ENCODE assay signal across 8 cellular contexts in the genomic region with DNA sequence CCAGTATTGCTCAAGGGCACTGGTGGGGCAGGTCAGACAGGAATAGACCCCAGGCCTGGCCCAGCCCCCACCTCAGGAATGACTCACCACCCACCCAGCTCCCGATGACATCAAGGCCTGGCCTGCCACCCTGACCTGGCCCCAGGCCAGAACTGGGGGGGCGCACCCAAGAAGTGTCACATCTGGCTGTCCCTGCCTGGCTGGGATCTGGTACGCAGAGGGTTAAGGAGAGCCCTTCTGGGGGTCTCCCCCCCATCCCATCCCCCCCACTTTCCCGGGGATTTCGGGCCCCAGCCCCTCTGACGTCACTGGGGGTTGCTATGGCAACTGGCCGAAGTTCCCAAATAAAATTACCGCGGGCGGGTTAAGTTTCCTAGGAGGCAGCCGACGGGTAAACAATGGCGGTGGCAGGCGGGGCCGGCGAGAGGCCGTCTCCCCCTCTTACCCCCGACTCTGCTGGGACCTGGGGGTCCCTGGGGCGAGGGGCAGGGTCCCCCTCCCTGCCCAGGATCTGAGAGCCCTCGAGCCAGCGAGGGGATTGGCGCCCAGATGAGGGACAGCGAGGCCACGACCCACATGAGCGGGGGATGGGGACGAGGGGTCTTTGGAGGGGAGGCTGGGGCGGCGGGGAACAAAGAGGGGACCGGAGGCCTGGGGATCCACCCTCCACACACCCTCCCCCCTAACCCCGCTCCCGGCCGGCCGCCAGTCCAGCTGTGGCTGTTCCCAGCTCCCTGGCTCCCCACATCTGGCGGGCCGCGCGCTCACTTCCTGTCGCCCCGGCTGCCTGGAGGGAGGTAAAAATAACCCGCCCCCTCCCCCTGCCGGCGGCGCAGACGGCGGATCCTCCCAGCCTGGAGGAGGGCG. TPM values are rescaled to one million over a fixed set of nuclear protein-coding genes. Genes with fewer than 3 reads are reported as not detected.
DNase-seq lines count a peak whose midpoint lies in the region; ATAC-seq and TF ChIP-seq lines count a peak whose summit lies in the region.

No MANE protein-coding gene starts in this region.

- no peak overlapping the region for H3K23ac ChIP-seq in H9 (ENCODE audit: insufficient read length, low read depth, low read length)

- H2AFZ ChIP-seq in H9 (ENCODE audit: low read length) (no peak overlapping the region), SU-DHL-6 (ENCODE audit: low read depth, low read length, severe bottlenecking) (no peak overlapping the region)

- H3K27me3 Mint-ChIP-seq in H9 (ENCODE audit: low read depth), result no peaks in the 10 kb centered on the region
- peaks cover 3% of the 10 kb centered on the region for H3K27me3 Mint-ChIP-seq in activated naive CD8-positive, alpha-beta T cell treated with anti-CD3 and anti-CD28 coated beads, Interleukin-2, amount 50 U/mL, for 24 hours
- no peaks in the 10 kb centered on the region for H3K27me3 Mint-ChIP-seq in type B pancreatic cell

- H2AK5ac ChIP-seq in H9 (ENCODE audit: insufficient read length, low read length), result no peak overlapping the region

- peak overlapping the region; percentile 14 for H4K8ac ChIP-seq in H9 (replicated peaks; ENCODE audit: insufficient read length, low read depth, low read length)

- H4K5ac ChIP-seq in H9 (ENCODE audit: insufficient read length, low read depth, low read length), result peak overlapping the region; percentile 7

- H3K56ac ChIP-seq in H9 (ENCODE audit: insufficient read length, low read depth, low read length), result no peak overlapping the region

- peak overlapping the region; percentile 100 for H3K18ac ChIP-seq in H9 (ENCODE audit: insufficient read length, low read depth, low read length)

- peak overlapping the region; percentile 32 for H2BK20ac ChIP-seq in H9 (ENCODE audit: low read depth, low read length, poor library complexity, severe bottlenecking)

- H3K4me2 ChIP-seq in H9 (ENCODE audit: insufficient read depth, insufficient read length, low read length) (peak overlapping the region; percentile 50), SU-DHL-6 (ENCODE audit: low read depth, low read length, poor library complexity, severe bottlenecking) (peak overlapping the region; percentile 37)

- peak overlapping the region; percentile 89 for H2BK12ac ChIP-seq in H9 (ENCODE audit: insufficient read length, low read depth, low read length)

- DNase-seq in EH (ENCODE audit: low read depth), result peak; percentile 94
- peak; percentile 92 for DNase-seq in H9
- peak; percentile 90 for DNase-seq in MV-4-11 (lab: John Stamatoyannopoulos, UW)
- peak; percentile 92 for DNase-seq in activated naive CD8-positive, alpha-beta T cell treated with anti-CD3 and anti-CD28 coated beads, Interleukin-2, amount 50 U/mL, for 24 hours
- peak; percentile 98 for DNase-seq in heart left ventricle
- peak; percentile 99 for DNase-seq in posterior vena cava (ENCODE audit: low spot score)
- DNase-seq in type B pancreatic cell (ENCODE audit: extremely low spot score, unreplicated experiment), result peak; percentile 93

- H3K4me3 Mint-ChIP-seq in H9, result peak overlapping the region; percentile 53 to 76
- peak overlapping the region; percentile 80 for H3K4me3 Mint-ChIP-seq in activated naive CD8-positive, alpha-beta T cell treated with anti-CD3 and anti-CD28 coated beads, Interleukin-2, amount 50 U/mL, for 24 hours
- H3K4me3 Mint-ChIP-seq in type B pancreatic cell, result peak overlapping the region; percentile 86

- peak in 1 of 2 donors; percentile 80 for TF ChIP-seq POLR2A in heart left ventricle (IDR thresholded peaks at IDR 0.05)

- H3K79me2 ChIP-seq in H9 (ENCODE audit: insufficient read depth, low read length) (no peaks in the 10 kb centered on the region), SU-DHL-6 (ENCODE audit: insufficient read depth, low read length) (no peaks in the 10 kb centered on the region)

- no peaks in the 10 kb centered on the region; a peak in 1 of 5 replicates for H3K9me3 Mint-ChIP-seq in H9
- no peaks in the 10 kb centered on the region for H3K9me3 Mint-ChIP-seq in activated naive CD8-positive, alpha-beta T cell treated with anti-CD3 and anti-CD28 coated beads, Interleukin-2, amount 50 U/mL, for 24 hours
- H3K9me3 Mint-ChIP-seq in type B pancreatic cell, result no peaks in the 10 kb centered on the region

- peak overlapping the region; percentile 90 for H3T11ph ChIP-seq in H9 (ENCODE audit: low read length)

- H4K20me1 ChIP-seq in H9 (ENCODE audit: control insufficient read depth, insufficient read depth, insufficient read length), result no peaks in the 10 kb centered on the region
- no peaks in the 10 kb centered on the region for H4K20me1 ChIP-seq in SU-DHL-6 (ENCODE audit: low read depth, low read length)

- H3K36me3 Mint-ChIP-seq in H9 (ENCODE audit: insufficient read depth in 1 of 3, low read depth in 3 of 3) (no peaks in the 10 kb centered on the region; a peak in 2 of 7 replicates), type B pancreatic cell (no peaks in the 10 kb centered on the region)
- peaks cover 3% of the 10 kb centered on the region for H3K36me3 Mint-ChIP-seq in activated naive CD8-positive, alpha-beta T cell treated with anti-CD3 and anti-CD28 coated beads, Interleukin-2, amount 50 U/mL, for 24 hours (ENCODE audit: low read depth)

- H3F3A ChIP-seq in SU-DHL-6 (ENCODE audit: insufficient read depth), result peaks cover 8% of the 10 kb centered on the region; the same call in 1 of the 2 replicates

- H3K4me1 ChIP-seq in H9 (ENCODE audit: insufficient read depth, low read length) (peaks cover 7% of the 10 kb centered on the region; the same call in 1 of the 2 replicates), heart left ventricle (peaks cover 20 to 89% (median 68%) of the 10 kb centered on the region in 12 donors)

- no peaks in the 10 kb centered on the region for H3K36me3 ChIP-seq in SU-DHL-6 (ENCODE audit: low read length)
- H3K36me3 ChIP-seq in heart left ventricle, result no peaks in the 10 kb centered on the region

- H3K23me2 ChIP-seq in H9 (ENCODE audit: insufficient read length, low read depth, low read length, poor library complexity, severe bottlenecking), result peaks cover 13% of the 10 kb centered on the region

- no peaks in the 10 kb centered on the region for H3K79me1 ChIP-seq in H9 (ENCODE audit: insufficient read depth, low read depth, low read length, poor library complexity, severe bottlenecking)

- H3K4me1 Mint-ChIP-seq in H9 (peaks cover 35 to 50% of the 10 kb centered on the region in 2 experiments), type B pancreatic cell (ENCODE audit: unreplicated experiment) (peaks cover 32% of the 10 kb centered on the region)
- peaks cover 75% of the 10 kb centered on the region for H3K4me1 Mint-ChIP-seq in activated naive CD8-positive, alpha-beta T cell treated with anti-CD3 and anti-CD28 coated beads, Interleukin-2, amount 50 U/mL, for 24 hours

- H3K27me3 ChIP-seq in H9 (ENCODE audit: insufficient read depth, low read length) (no peaks in the 10 kb centered on the region), SU-DHL-6 (ENCODE audit: low read length) (no peaks in the 10 kb centered on the region), heart left ventricle (no peaks in the 10 kb centered on the region)

- no peak overlapping the region for H2BK15ac ChIP-seq in H9 (ENCODE audit: low read depth, low read length)

- H3K4me3 ChIP-seq in SU-DHL-6 (ENCODE audit: insufficient read depth, low read length, poor library complexity, severe bottlenecking) (peak overlapping the region; percentile 29), heart left ventricle (peak overlapping the region; percentile 22 to 65 (median 58))

- intact Hi-C loops in heart left ventricle (cut with DNase I), result loop anchor here in 2 of 10 donors (1.0 to 10.0 kb wide), 2 partner anchors 8 to 692 kb away; partner anchors contain the start of genes IER2 (in 1 of the 2) and STX10 (in 1 of the 2)
- intact Hi-C loops in posterior vena cava (cut with DNase I), result loop anchor here in 1 of 2 donors (10.0 kb wide), 1 partner anchor 692 kb away; the partner anchor contains the start of genes IER2 and STX10

- peak overlapping the region; percentile 69; the same call in 1 of the 2 replicates for H3K4ac ChIP-seq in H9 (ENCODE audit: low read depth, low read length)

- peak overlapping the region; percentile 85 for H2BK5ac ChIP-seq in H9 (ENCODE audit: insufficient read length, low read length)

- peak overlapping the region; percentile 99 for H3K14ac ChIP-seq in H9 (ENCODE audit: insufficient read depth, low read length)

- TF ChIP-seq CTCF in H9 (conservative IDR thresholded peaks at IDR 0.05) (peak; percentile 29; the same call in 1 of the 3 replicates), SU-DHL-6 (IDR thresholded peaks at IDR 0.05; ENCODE audit: insufficient read depth, low read length, poor library complexity, severe bottlenecking) (no peak), heart left ventricle (IDR thresholded peaks at IDR 0.05) (peak in 9 of 12 donors; percentile 9 to 56 (median 36)), type B pancreatic cell (conservative IDR thresholded peaks at IDR 0.05) (peak; percentile 48)

- H2BK120ac ChIP-seq in H9 (ENCODE audit: low read depth, low read length, poor library complexity, severe bottlenecking), result peak overlapping the region; percentile 98

- H3K9ac ChIP-seq in H9 (ENCODE audit: extremely low read depth, insufficient read length, low read length), result peak overlapping the region; percentile 87
- H3K9ac ChIP-seq in SU-DHL-6 (ENCODE audit: low read length), result peak overlapping the region; percentile 8; the same call in 1 of the 2 replicates

- ATAC-seq in activated naive CD8-positive, alpha-beta T cell treated with anti-CD3 and anti-CD28 coated beads, Interleukin-2, amount 50 U/mL, for 24 hours, result peak; percentile 41
- peak; percentile 67 to 76 (median 70) for ATAC-seq in heart left ventricle

- H3K9me3 ChIP-seq in H9 (ENCODE audit: control insufficient read depth, low read depth, low read length) (no peaks in the 10 kb centered on the region), SU-DHL-6 (ENCODE audit: insufficient read depth, low read length) (no peaks in the 10 kb centered on the region), heart left ventricle (no peaks in the 10 kb centered on the region)

- H3K9me2 ChIP-seq in SU-DHL-6 (replicated peaks; ENCODE audit: insufficient read depth, low read length), result no peaks in the 10 kb centered on the region

- H3K27ac ChIP-seq in H9 (ENCODE audit: insufficient read length, low read depth, low read length) (peak overlapping the region; percentile 68), SU-DHL-6 (ENCODE audit: low read depth, low read length) (no peak overlapping the region), heart left ventricle (peak overlapping the region; percentile 96 to 100 (median 100))

- no CpG with 5 or more reads among the region's 46 CpGs for WGBS in H9 (ENCODE audit: extremely low coverage, insufficient read length, low lambda C conversion rate)
- WGBS in heart left ventricle, 4 donors, result 0 to 3% (median 0%) methylated on average over 5 to 46 of the region's 46 CpGs

- H4K91ac ChIP-seq in H9 (ENCODE audit: insufficient read length, low read depth, low read length), result peak overlapping the region; percentile 89

- H3K27ac Mint-ChIP-seq in H9, result peak overlapping the region; percentile 99 to 100 (median 99)
- H3K27ac Mint-ChIP-seq in activated naive CD8-positive, alpha-beta T cell treated with anti-CD3 and anti-CD28 coated beads, Interleukin-2, amount 50 U/mL, for 24 hours, result peak overlapping the region; percentile 100
- peak overlapping the region; percentile 100 for H3K27ac Mint-ChIP-seq in type B pancreatic cell

RNA-seq across cellular contexts. Expression of gene NANOS3, which starts 29.7 kb away (rescaled TPM):
- not detected in 2 replicates for total RNA-seq in H9 (2021)
- 1 to 10 TPM in 3 of 9 donors, under 1 TPM in 1, not detected in 5; 0.83 to 1.3 (median 1.1) TPM for total RNA-seq in heart left ventricle
- 1 to 10 TPM in 1 of 2 donors, under 1 TPM in 1; 0.36 to 1.7 TPM for polyA plus RNA-seq in heart left ventricle
- under 1 TPM in 1 of 2 donors, not detected in 1; 1.00 TPM for total RNA-seq in posterior vena cava
- 0.69 and 2.8 TPM in 2 replicates for total RNA-seq in type B pancreatic cell (ENCODE audit: low replicate concordance)

RNA-seq across cellular contexts. Expression of gene ZSWIM4, which starts 52.0 kb away (rescaled TPM):
- total RNA-seq in H9 (2021) (50.7 and 53.1 TPM in 2 replicates), heart left ventricle (10 to 100 TPM in 1 of 9 donors, 1 to 10 TPM in 8; 2.0 to 10.9 (median 3.4) TPM), posterior vena cava (1 to 10 TPM; 2.5 to 7.8 TPM), type B pancreatic cell (ENCODE audit: low replicate concordance) (15.0 and 15.7 TPM in 2 replicates)
- 1 to 10 TPM; 1.3 to 2.7 TPM for polyA plus RNA-seq in heart left ventricle

RNA-seq across cellular contexts. Expression of gene BRME1, which starts 58.7 kb away (rescaled TPM):
- total RNA-seq in H9 (2021) (4.7 and 6.7 TPM in 2 replicates), heart left ventricle (1 to 10 TPM in 1 of 9 donors, under 1 TPM in 6, not detected in 2; 0.23 to 1.2 (median 0.70) TPM), posterior vena cava (1 to 10 TPM; 1.2 to 2.0 TPM), type B pancreatic cell (ENCODE audit: low replicate concordance) (3.5 and 9.2 TPM in 2 replicates)
- polyA plus RNA-seq in heart left ventricle, result 1 to 10 TPM in 1 of 2 donors, under 1 TPM in 1; 0.46 to 1.2 TPM

RNA-seq across cellular contexts. Expression of gene CC2D1A, which starts 58.7 kb away (rescaled TPM):
- total RNA-seq in H9 (2021) (42.7 and 48.5 TPM in 2 replicates), heart left ventricle (10 to 100 TPM; 14.4 to 36.3 (median 19.2) TPM), posterior vena cava (10 to 100 TPM; 16.8 to 22.6 TPM), type B pancreatic cell (ENCODE audit: low replicate concordance) (35.4 and 42.3 TPM in 2 replicates)
- polyA plus RNA-seq in heart left ventricle, result 10 to 100 TPM; 19.5 to 29.2 TPM
